ENCODE assay signal across 15 cellular contexts in genomic region chr1:44553771-44554170, GRCh38.
DNase-seq lines count a peak whose midpoint lies in the region; ATAC-seq, FAIRE-seq and TF ChIP-seq lines count a peak whose summit lies in the region.
"Had no signal": no experiment of that assay in that cellular context is flagged by ENCODE, and none has a peak within 500 bp of the region (broad histone marks: within the 10 kb centered on the region; RNA-seq: fewer than 3 reads in every experiment).

No MANE protein-coding gene starts in this region.

- no peak overlapping the region for H3K4me3 Mint-ChIP-seq in activated CD4-positive, alpha-beta T cell treated with anti-CD3 and anti-CD28 coated beads, Interleukin-2, amount 10 ng/mL, durations not matched to agents 24 days and 14 days
- H3K4me3 Mint-ChIP-seq: activated T-cell treated with anti-CD3 and anti-CD28 coated beads, Interleukin-2, amount 50 U/mL, for 24 hours; naive thymus-derived CD4-positive, alpha-beta T cell; type B pancreatic cell had no signal

- H3K36me3 ChIP-seq in adipocyte (ENCODE audit: control insufficient read depth, insufficient read depth, low read length, severe bottlenecking) (no peaks in the 10 kb centered on the region), small intestine (ENCODE audit: control insufficient read depth in 2 of 2, insufficient read depth in 2 of 2, low read length in 2 of 2) (no peaks in the 10 kb centered on the region)
- H3K36me3 ChIP-seq: ascending aorta had no signal

- 79 to 83% (median 79%) methylated on average over 6 of the region's 6 CpGs for WGBS in small intestine, 3 donors

- no peak overlapping the region for H3K27ac ChIP-seq in small intestine (ENCODE audit: low read depth in 1 of 2, low read length in 1 of 2)
- H3K27ac ChIP-seq: ascending aorta had no signal

- no peak for TF ChIP-seq CTCF in foreskin fibroblast (IDR thresholded peaks at IDR 0.05; ENCODE audit: low read depth, low read length)

- H3K27me3 ChIP-seq in adipocyte (replicated peaks; ENCODE audit: control insufficient read depth, insufficient read depth, low read length): peaks cover 35% of the 10 kb centered on the region
- no peaks in the 10 kb centered on the region for H3K27me3 ChIP-seq in small intestine (ENCODE audit: control insufficient read depth in 2 of 2, insufficient read depth in 2 of 2, low read length in 2 of 2)
- H3K27me3 ChIP-seq: ascending aorta had no signal

- no peak overlapping the region for H3K4me3 ChIP-seq in adipocyte (ENCODE audit: low read length)
- H3K4me3 ChIP-seq in foreskin fibroblast (ENCODE audit: low read depth in 1 of 2, low read length in 2 of 2): no peak overlapping the region
- H3K4me3 ChIP-seq in small intestine (ENCODE audit: low read depth in 1 of 2, low read length in 2 of 2): no peak overlapping the region
- H3K4me3 ChIP-seq: ascending aorta had no signal

- H3K4me1 ChIP-seq in adipocyte (ENCODE audit: control insufficient read depth, insufficient read depth, low read length) (peaks cover 11% of the 10 kb centered on the region), small intestine (ENCODE audit: control insufficient read depth in 2 of 2, insufficient read depth in 1 of 2, low read depth in 1 of 2, low read length in 1 of 2) (no peaks in the 10 kb centered on the region)
- H3K4me1 ChIP-seq: ascending aorta had no signal

- no peaks in the 10 kb centered on the region for H3K4me1 Mint-ChIP-seq in activated CD4-positive, alpha-beta T cell treated with anti-CD3 and anti-CD28 coated beads, Interleukin-2, amount 10 ng/mL, durations not matched to agents 24 days and 14 days
- H3K4me1 Mint-ChIP-seq: naive thymus-derived CD4-positive, alpha-beta T cell had no signal

- ATAC-seq in GM21528 (IDR thresholded peaks at IDR 0.05; ENCODE audit: low FRiP score, unreplicated experiment): no peak
- ATAC-seq: naive thymus-derived CD4-positive, alpha-beta T cell had no signal

- no peak overlapping the region for H3K27ac Mint-ChIP-seq in activated CD4-positive, alpha-beta T cell treated with anti-CD3 and anti-CD28 coated beads, Interleukin-2, amount 10 ng/mL, durations not matched to agents 24 days and 14 days
- H3K27ac Mint-ChIP-seq: activated T-cell treated with anti-CD3 and anti-CD28 coated beads, Interleukin-2, amount 50 U/mL, for 24 hours; naive thymus-derived CD4-positive, alpha-beta T cell had no signal

- no peaks in the 10 kb centered on the region for H3K9me3 ChIP-seq in adipocyte (ENCODE audit: control insufficient read depth, low read length)
- no peaks in the 10 kb centered on the region for H3K9me3 ChIP-seq in small intestine (ENCODE audit: control insufficient read depth, low read depth)
- H3K9me3 ChIP-seq: ascending aorta had no signal

- H3K9me3 Mint-ChIP-seq in activated CD4-positive, alpha-beta T cell treated with anti-CD3 and anti-CD28 coated beads, Interleukin-2, amount 10 ng/mL, durations not matched to agents 24 days and 14 days: no peaks in the 10 kb centered on the region
- H3K9me3 Mint-ChIP-seq: activated T-cell treated with anti-CD3 and anti-CD28 coated beads, Interleukin-2, amount 50 U/mL, for 24 hours; naive thymus-derived CD4-positive, alpha-beta T cell had no signal

- H3K9ac ChIP-seq in adipocyte (ENCODE audit: low read length): no peak overlapping the region

- H3K27me3 Mint-ChIP-seq in activated CD4-positive, alpha-beta T cell treated with anti-CD3 and anti-CD28 coated beads, Interleukin-2, amount 10 ng/mL, durations not matched to agents 24 days and 14 days: peaks cover 3% of the 10 kb centered on the region

- intact Hi-C loops in activated CD4-positive, alpha-beta T cell treated with anti-CD3 and anti-CD28 coated beads, Interleukin-2, amount 10 ng/mL, durations not matched to agents 24 days and 14 days (cut with micrococcal nuclease): no loop called here

- DNase-seq in 8988T (peak; percentile 62), HPDE6-E6E7 (ENCODE audit: extremely low spot score) (peak; percentile 83), adipocyte (ENCODE audit: low read depth) (peak; percentile 60), foreskin fibroblast (peak; percentile 27 to 67), small intestine (no peak)
- DNase-seq in stimulated activated CD4-positive, alpha-beta T cell treated with anti-CD3 and anti-CD28 coated beads, Interleukin-15, amount 100 ng/mL, for 24 hours: no peak
- DNase-seq in activated CD4-positive, alpha-beta T cell treated with anti-CD3 and anti-CD28 coated beads, Interleukin-2, amount 10 ng/mL, durations not matched to agents 24 days and 14 days: no peak
- DNase-seq: activated T-cell treated with anti-CD3 and anti-CD28 coated beads, Interleukin-2, amount 50 U/mL, for 24 hours; naive thymus-derived CD4-positive, alpha-beta T cell; SHP77 treated with DMSO at 0.1 percent for 48 hours had no signal

- FAIRE-seq in small intestine (lab: Jason Lieb, UNC): no peak
- FAIRE-seq: A204.1, endometrium had no signal

- no peaks in the 10 kb centered on the region for H3K36me3 Mint-ChIP-seq in activated CD4-positive, alpha-beta T cell treated with anti-CD3 and anti-CD28 coated beads, Interleukin-2, amount 10 ng/mL, durations not matched to agents 24 days and 14 days (ENCODE audit: low read depth)
- H3K36me3 Mint-ChIP-seq: naive thymus-derived CD4-positive, alpha-beta T cell had no signal

Comparison
In these comparisons a context has a peak if more than half of its experiments do, and no peak if none do; other contexts are left out.
1. DNase-seq: peak in 8988T (single experiment), HPDE6-E6E7 (single experiment), adipocyte (single experiment) and foreskin fibroblast (2 of 2); none in stimulated activated CD4-positive, alpha-beta T cell treated with anti-CD3 and anti-CD28 coated beads, Interleukin-15, amount 100 ng/mL, for 24 hours (single experiment), small intestine (single experiment) and activated CD4-positive, alpha-beta T cell treated with anti-CD3 and anti-CD28 coated beads, Interleukin-2, amount 10 ng/mL, durations not matched to agents 24 days and 14 days (single experiment).